13 cellular contexts compared by ENCODE assay signal in the genomic region with DNA sequence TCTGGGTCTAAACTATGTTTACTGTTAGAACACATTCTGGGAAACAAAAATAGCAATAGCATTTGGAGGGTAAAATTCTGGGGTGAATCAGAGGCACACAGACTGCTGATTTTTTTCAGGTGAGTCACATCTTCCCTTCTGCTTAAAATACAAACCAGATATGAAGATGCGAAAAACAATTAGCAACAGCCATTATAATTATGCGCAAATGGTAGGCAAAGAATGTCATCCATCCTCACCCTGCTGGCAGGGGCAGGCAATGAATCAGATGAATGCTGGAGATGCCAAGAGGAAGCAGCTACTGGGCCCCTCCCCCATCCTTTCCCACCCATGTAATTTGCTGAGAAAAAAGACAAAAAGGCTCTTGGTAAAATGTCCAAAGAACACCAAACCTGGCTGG.
DNase-seq lines count a peak whose midpoint lies in the region; ATAC-seq, FAIRE-seq and TF ChIP-seq lines count a peak whose summit lies in the region.
"Had no signal": no experiment of that assay in that cellular context is flagged by ENCODE, and none has a peak within 500 bp of the region (broad histone marks: within the 10 kb centered on the region; RNA-seq: fewer than 3 reads in every experiment).

No MANE protein-coding gene starts in this region.

- H3K36me3 ChIP-seq in mesenchymal stem cell (ENCODE audit: control insufficient read depth in 1 of 2, insufficient read depth in 2 of 2, low read depth in 1 of 2, low read length in 2 of 2) = no peaks in the 10 kb centered on the region
- H3K36me3 ChIP-seq: cardiac muscle cell had no signal

- H2BK12ac ChIP-seq in mesenchymal stem cell (ENCODE audit: low read length in 2 of 2) = no peak overlapping the region

- no peak overlapping the region for H2BK15ac ChIP-seq in mesenchymal stem cell (ENCODE audit: low read depth, poor library complexity, severe bottlenecking)

- H4K8ac ChIP-seq in mesenchymal stem cell (ENCODE audit: low read length) = no peak overlapping the region

- H3K9ac ChIP-seq in mesenchymal stem cell (ENCODE audit: low read length) = no peak overlapping the region

- TF ChIP-seq CTCF in chondrocyte (IDR thresholded peaks at IDR 0.05) = peak; percentile 9

- no peak overlapping the region for H3K27ac ChIP-seq in mesenchymal stem cell (ENCODE audit: low read length, poor library complexity, severe bottlenecking)
- H3K27ac ChIP-seq: cardiac muscle cell had no signal

- H2AK5ac ChIP-seq in mesenchymal stem cell (ENCODE audit: low read length, severe bottlenecking) = no peak overlapping the region

- no peak overlapping the region for H3K4ac ChIP-seq in mesenchymal stem cell (ENCODE audit: low read depth in 1 of 2, low read length in 2 of 2)

- H3K27ac Mint-ChIP-seq in chondrocyte (ENCODE audit: unreplicated experiment) (no peak overlapping the region), T-helper 17 cell (no peak overlapping the region)
- H3K27ac Mint-ChIP-seq: activated T-cell treated with anti-CD3 and anti-CD28 coated beads, Interleukin-2, amount 50 U/mL, for 72 hours had no signal

- H3K36me3 Mint-ChIP-seq in chondrocyte (ENCODE audit: low read depth) (no peaks in the 10 kb centered on the region), T-helper 17 cell (ENCODE audit: low read depth) (no peaks in the 10 kb centered on the region)

- no peak overlapping the region for H3K4me3 ChIP-seq in mesenchymal stem cell (ENCODE audit: insufficient read depth in 1 of 2, low read depth in 1 of 2, low read length in 2 of 2)
- H3K4me3 ChIP-seq: cardiac muscle cell had no signal

- no peak overlapping the region for H2BK5ac ChIP-seq in mesenchymal stem cell (ENCODE audit: low read depth, low read length, poor library complexity, severe bottlenecking)

- peak; percentile 9 for DNase-seq in COLO829 (ENCODE audit: low spot score)
- DNase-seq in HTR-8/SVneo (ENCODE audit: insufficient read length, low spot score) = peak; percentile 3
- DNase-seq in chondrocyte (ENCODE audit: low spot score) = no peak
- DNase-seq in mesenchymal stem cell = peak; percentile 47
- no peak for DNase-seq in HT-29 (ENCODE audit: low spot score)
- DNase-seq in T-helper 17 cell = no peak
- DNase-seq in globus pallidus (ENCODE audit: low spot score) = no peak
- no peak for DNase-seq in activated T-cell treated with anti-CD3 and anti-CD28 coated beads, Interleukin-2, amount 50 U/mL, for 1 hour
- DNase-seq: activated T-cell treated with anti-CD3 and anti-CD28 coated beads, Interleukin-2, amount 50 U/mL, for 72 hours; Caco-2; stimulated activated CD4-positive, alpha-beta T cell treated with anti-CD3 and anti-CD28 coated beads, Interleukin-1b, Interleukin-23, amount 100 ng/mL, for 48 hours; stimulated activated naive CD4-positive, alpha-beta T cell treated with Interleukin-2 at 50 U/mL for 16 hours had no signal

- no peak overlapping the region for H2AFZ ChIP-seq in mesenchymal stem cell (ENCODE audit: low read depth, low read length)

- no peak for FAIRE-seq in HTR-8/SVneo (lab: Jason Lieb, UNC)

- no peak overlapping the region for H3K4me2 ChIP-seq in mesenchymal stem cell (ENCODE audit: low read length, poor library complexity, severe bottlenecking)

- ATAC-seq in T-helper 17 cell = no peak
- ATAC-seq: activated T-cell treated with anti-CD3 and anti-CD28 coated beads, Interleukin-2, amount 50 U/mL, for 72 hours had no signal

- no peak overlapping the region for H3K14ac ChIP-seq in mesenchymal stem cell (ENCODE audit: low read length in 2 of 2)

- peaks cover 30% of the 10 kb centered on the region for H3K4me1 Mint-ChIP-seq in chondrocyte (ENCODE audit: low read depth)
- no peaks in the 10 kb centered on the region for H3K4me1 Mint-ChIP-seq in T-helper 17 cell

- no peaks in the 10 kb centered on the region for H3K79me1 ChIP-seq in mesenchymal stem cell (replicated peaks; ENCODE audit: low read length, poor library complexity, severe bottlenecking)

- H3K27me3 Mint-ChIP-seq in chondrocyte (ENCODE audit: low read depth) (peaks cover 4% of the 10 kb centered on the region), T-helper 17 cell (peaks cover 5% of the 10 kb centered on the region)

- H2BK120ac ChIP-seq in mesenchymal stem cell (ENCODE audit: low read depth, low read length) = no peak overlapping the region

- no peak overlapping the region for H3K4me3 Mint-ChIP-seq in chondrocyte (ENCODE audit: unreplicated experiment)
- H3K4me3 Mint-ChIP-seq in T-helper 17 cell = no peak overlapping the region
- H3K4me3 Mint-ChIP-seq: activated T-cell treated with anti-CD3 and anti-CD28 coated beads, Interleukin-2, amount 50 U/mL, for 72 hours had no signal

- H3K18ac ChIP-seq in mesenchymal stem cell (ENCODE audit: low read depth in 1 of 2, low read length in 2 of 2) = no peak overlapping the region

- no peak overlapping the region for H3K23ac ChIP-seq in mesenchymal stem cell (ENCODE audit: low read length in 2 of 2)

- H4K91ac ChIP-seq in mesenchymal stem cell (ENCODE audit: low read length) = no peak overlapping the region

- 18% methylated on average over 2 of the region's 2 CpGs for WGBS in mesenchymal stem cell

- H3K9me3 ChIP-seq in mesenchymal stem cell (ENCODE audit: control insufficient read depth, low read length) = no peaks in the 10 kb centered on the region
- no peaks in the 10 kb centered on the region for H3K9me3 ChIP-seq in T-helper 17 cell (ENCODE audit: control insufficient read depth, low read length, poor library complexity, severe bottlenecking)
- H3K9me3 ChIP-seq: Caco-2 had no signal

- no peaks in the 10 kb centered on the region for H3K4me1 ChIP-seq in mesenchymal stem cell (ENCODE audit: control insufficient read depth, insufficient read depth, low read depth, low read length)

- peaks cover 3% of the 10 kb centered on the region for H3K9me3 Mint-ChIP-seq in chondrocyte (ENCODE audit: low read depth)

- H3K27me3 ChIP-seq in mesenchymal stem cell (ENCODE audit: control insufficient read depth in 1 of 2, insufficient read depth in 1 of 2, low read length in 2 of 2) = no peaks in the 10 kb centered on the region
- H3K27me3 ChIP-seq: cardiac muscle cell had no signal

Comparison
In these comparisons a context has a peak if more than half of its experiments do, and no peak if none do; other contexts are left out.
1. DNase-seq: peak in COLO829 (single experiment), HTR-8/SVneo (single experiment) and mesenchymal stem cell (single experiment); none in chondrocyte (single experiment), HT-29 (single experiment), T-helper 17 cell (0 of 3), globus pallidus (single experiment) and activated T-cell treated with anti-CD3 and anti-CD28 coated beads, Interleukin-2, amount 50 U/mL, for 1 hour (single experiment).